7 cellular contexts compared by ENCODE assay signal in the genomic region with DNA sequence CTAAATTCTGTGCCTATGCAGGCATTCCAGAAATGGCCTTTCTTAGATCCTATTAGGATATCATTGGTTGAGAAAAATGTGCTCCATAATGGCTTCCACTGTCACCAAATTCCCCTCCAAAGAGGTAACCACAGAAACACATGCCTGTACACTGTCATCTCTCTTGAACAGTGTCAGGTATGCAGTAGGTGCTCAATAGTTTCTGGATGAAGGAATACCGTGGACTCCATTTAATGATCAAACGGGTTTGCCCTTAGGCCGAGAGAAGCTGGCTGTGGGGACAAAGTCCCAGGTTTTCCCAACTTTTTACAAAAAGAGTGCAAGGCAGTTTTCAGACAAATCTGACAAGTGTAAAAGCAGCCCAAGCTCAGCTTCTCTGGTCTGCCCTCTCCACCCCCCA.
"Had no signal": no experiment of that assay in that cellular context is flagged by ENCODE, and none has a peak within 500 bp of the region (broad histone marks: within the 10 kb centered on the region; RNA-seq: fewer than 3 reads in every experiment).

No MANE protein-coding gene starts in this region.

- H3K4me3 ChIP-seq: K562 had no signal

- H3K4me2 ChIP-seq: KMS-11 had no signal

- H3K27ac ChIP-seq: HL-60, KMS-11 had no signal

- FAIRE-seq: HTR-8/SVneo, K562 had no signal

- DNase-seq: IMR-90, KBM-7, KG1 had no signal

- H3K9ac ChIP-seq: KMS-11 had no signal

- ATAC-seq: K562 had no signal
